In genomic region chr12:125330645-125331341, GRCh38 we compare ENCODE assay signal across 8 cellular contexts.
DNase-seq lines count a peak whose midpoint lies in the region; ATAC-seq and TF ChIP-seq lines count a peak whose summit lies in the region.

No MANE protein-coding gene starts in this region.

- H3K27me3 Mint-ChIP-seq in glutamatergic neuron (ENCODE audit: unreplicated experiment) = peaks cover 2% of the 10 kb centered on the region

- intact Hi-C loops in tibial artery (cut with DNase I; ENCODE audit: low total_unique reads) = no loop called here

- peak; percentile 61 for DNase-seq in NCI-H510A treated with DMSO at 0.1 percent for 48 hours (lab: John Stamatoyannopoulos, UW)
- DNase-seq in NCI-H510A (lab: John Stamatoyannopoulos, UW) = no peak
- DNase-seq in activated gamma-delta T cell (lab: John Stamatoyannopoulos, UW) = peak; percentile 12
- peak; percentile 97 for DNase-seq in glutamatergic neuron
- DNase-seq in nucleus accumbens (lab: John Stamatoyannopoulos, UW) = peak in 53 of 56 donors; percentile 13 to 90 (median 64)
- peak in 1 of 2 donors; percentile 37 for DNase-seq in tibial artery

- ATAC-seq in HG02798 (IDR thresholded peaks at IDR 0.05; ENCODE audit: poor library complexity, unreplicated experiment) = peak; percentile 79

- TF ChIP-seq CTCF in OCI-LY3 (IDR thresholded peaks at IDR 0.05; ENCODE audit: low read depth, low read length) (peak; percentile 79), glutamatergic neuron (IDR thresholded peaks at IDR 0.05; ENCODE audit: partially characterized antibody, unreplicated experiment) (peak; percentile 90), tibial artery (IDR thresholded peaks at IDR 0.05) (peak; percentile 59 to 64)

- H3K27ac Mint-ChIP-seq in glutamatergic neuron (ENCODE audit: unreplicated experiment) = no peak overlapping the region

- H3K4me2 ChIP-seq in OCI-LY3 (ENCODE audit: low read length) = peak overlapping the region; percentile 74

- H2AFZ ChIP-seq in OCI-LY3 (ENCODE audit: low read depth, low read length) = peak overlapping the region; percentile 87

- peaks cover 6% of the 10 kb centered on the region; the same call in 1 of the 2 replicates for H3K4me1 ChIP-seq in OCI-LY3 (ENCODE audit: low read length)
- H3K4me1 ChIP-seq in tibial artery = peaks cover 0 to 7% (median 6%) of the 10 kb centered on the region in 4 donors

- H3K9me3 ChIP-seq in OCI-LY3 (ENCODE audit: insufficient read depth, low read length) (no peaks in the 10 kb centered on the region), tibial artery (peaks cover 0 to 4% (median 0%) of the 10 kb centered on the region in 3 donors)

- peak overlapping the region; percentile 39; the same call in 1 of the 2 replicates for H3K9ac ChIP-seq in OCI-LY3 (ENCODE audit: low read length)

- peak overlapping the region; percentile 63 for H3K4me3 Mint-ChIP-seq in glutamatergic neuron (ENCODE audit: unreplicated experiment)

- H3K36me3 ChIP-seq in OCI-LY3 (replicated peaks; ENCODE audit: low read depth, low read length) (no peaks in the 10 kb centered on the region), tibial artery (no peaks in the 10 kb centered on the region)

- H3K27me3 ChIP-seq in OCI-LY3 (ENCODE audit: low read depth, low read length) = no peaks in the 10 kb centered on the region
- peaks cover 0 to 41% of the 10 kb centered on the region in 2 donors for H3K27me3 ChIP-seq in tibial artery

- no peaks in the 10 kb centered on the region for H3K79me2 ChIP-seq in OCI-LY3 (ENCODE audit: low read length)

- peaks cover 6% of the 10 kb centered on the region for H3K4me1 Mint-ChIP-seq in glutamatergic neuron (ENCODE audit: low read depth, unreplicated experiment)

- H3K27ac ChIP-seq in OCI-LY3 (ENCODE audit: low read length) (no peak overlapping the region), tibial artery (no peak overlapping the region)

- peaks cover 7% of the 10 kb centered on the region for H3K36me3 Mint-ChIP-seq in glutamatergic neuron (ENCODE audit: unreplicated experiment)

- peaks cover 7% of the 10 kb centered on the region for H3K9me3 Mint-ChIP-seq in glutamatergic neuron (ENCODE audit: unreplicated experiment)

- H3K4me3 ChIP-seq in OCI-LY3 (ENCODE audit: low read length) (peak overlapping the region; percentile 73), tibial artery (peak overlapping the region in 1 of 2 donors; percentile 34)

- H4K20me1 ChIP-seq in OCI-LY3 (ENCODE audit: insufficient read depth, low read length) = no peaks in the 10 kb centered on the region
